In genomic region chr1:222484005-222484404, GRCh38 we compare ENCODE assay signal across 8 cellular contexts.
DNase-seq lines count a peak whose midpoint lies in the region; ATAC-seq and TF ChIP-seq lines count a peak whose summit lies in the region.
"Not testable (repeated sequence)": the region's sequence is repeated elsewhere in the genome, so short reads cannot be mapped to it uniquely, and the experiment has no call there.

No MANE protein-coding gene starts in this region.

- not testable (repeated sequence) for H3K27ac Mint-ChIP-seq in HFFc6

- H3K9me2 ChIP-seq in PC-3 (replicated peaks; ENCODE audit: low read length): not testable (repeated sequence)

- H3K9ac ChIP-seq in PC-3 (ENCODE audit: low read length): not testable (repeated sequence)

- not testable (repeated sequence) for ATAC-seq in PC-3

- H3K79me2 ChIP-seq in PC-3 (ENCODE audit: low read length): not testable (repeated sequence)

- not testable (repeated sequence) for H3F3A ChIP-seq in PC-3 (ENCODE audit: low read length, unreplicated experiment)

- not testable (repeated sequence) for H4K20me1 ChIP-seq in PC-3 (ENCODE audit: low read length)

- not testable (repeated sequence) for H3K27me3 Mint-ChIP-seq in HFFc6 (ENCODE audit: insufficient read depth)

- not testable (repeated sequence) for H3K4me3 ChIP-seq in AG09309 (ENCODE audit: control insufficient read depth, low read depth, low read length); PC-3 (ENCODE audit: low read length); fibroblast of villous mesenchyme (ENCODE audit: low read depth, low read length)

- DNase-seq in AG09309 (ENCODE audit: low read depth) (peak; percentile 45), ELR (ENCODE audit: low read depth) (peak; percentile 56), HFFc6 (peak; percentile 83), M059J (ENCODE audit: low read depth) (peak; percentile 65), PC-3 (peak; percentile 7), amniotic epithelial cell (ENCODE audit: low read depth) (peak; percentile 64), dedifferentiated amniotic fluid mesenchymal stem cell (ENCODE audit: extremely low spot score) (peak; percentile 11), fibroblast of villous mesenchyme (ENCODE audit: low read depth) (peak; percentile 58)

- H3K36me3 Mint-ChIP-seq in HFFc6 (ENCODE audit: low read depth): not testable (repeated sequence)

- not testable (repeated sequence) for H3K4me1 ChIP-seq in PC-3 (ENCODE audit: insufficient read depth, low read length)

- POLR2A ChIA-PET in PC-3 (lab: Charles Lee; ENCODE audit: unreplicated experiment): not testable (repeated sequence)

- intact Hi-C loops in PC-3 (cut with micrococcal nuclease): not testable (repeated sequence)

- not testable (repeated sequence) for H3K36me3 ChIP-seq in PC-3 (ENCODE audit: low read depth, low read length)

- not testable (repeated sequence) for TF ChIP-seq CTCF in AG09309 (IDR thresholded peaks at IDR 0.05; ENCODE audit: control insufficient read depth, insufficient read depth, low read depth, low read length, missing control alignments); HFFc6 (IDR thresholded peaks at IDR 0.05); PC-3 (conservative IDR thresholded peaks at IDR 0.05; ENCODE audit: low read depth, low read length); fibroblast of villous mesenchyme (IDR thresholded peaks at IDR 0.05; ENCODE audit: insufficient read depth, low read depth, low read length)

- not testable (repeated sequence) for H3K4me1 Mint-ChIP-seq in HFFc6 (ENCODE audit: low read depth)

- not testable (repeated sequence) for H3K9me3 Mint-ChIP-seq in HFFc6

- CTCF ChIA-PET in PC-3 (lab: Charles Lee): not testable (repeated sequence)

- BruUV-seq in PC-3 (replicated peaks; lab: Mats Ljungman, UMichigan): not testable (repeated sequence)

- not testable (repeated sequence) for H3K27me3 ChIP-seq in PC-3 (ENCODE audit: low read length)

- H3K4me2 ChIP-seq in PC-3 (ENCODE audit: low read length): not testable (repeated sequence)

- H3K27ac ChIP-seq in PC-3 (ENCODE audit: low read length): not testable (repeated sequence)

- H3K4me3 Mint-ChIP-seq in HFFc6: not testable (repeated sequence)

- H3K9me3 ChIP-seq in PC-3 (ENCODE audit: low read length): not testable (repeated sequence)

- H2AFZ ChIP-seq in PC-3 (ENCODE audit: low read length): not testable (repeated sequence)

Comparison
In these comparisons a context has a peak if more than half of its experiments do, and no peak if none do; other contexts are left out.
1. DNase-seq: peak in every context shown above with its lines; median percentile 83 in HFFc6; 65 in M059J; 64 in amniotic epithelial cell; 58 in fibroblast of villous mesenchyme; 56 in ELR; 45 in AG09309; 11 in dedifferentiated amniotic fluid mesenchymal stem cell; 7 in PC-3.